In the genomic region with DNA sequence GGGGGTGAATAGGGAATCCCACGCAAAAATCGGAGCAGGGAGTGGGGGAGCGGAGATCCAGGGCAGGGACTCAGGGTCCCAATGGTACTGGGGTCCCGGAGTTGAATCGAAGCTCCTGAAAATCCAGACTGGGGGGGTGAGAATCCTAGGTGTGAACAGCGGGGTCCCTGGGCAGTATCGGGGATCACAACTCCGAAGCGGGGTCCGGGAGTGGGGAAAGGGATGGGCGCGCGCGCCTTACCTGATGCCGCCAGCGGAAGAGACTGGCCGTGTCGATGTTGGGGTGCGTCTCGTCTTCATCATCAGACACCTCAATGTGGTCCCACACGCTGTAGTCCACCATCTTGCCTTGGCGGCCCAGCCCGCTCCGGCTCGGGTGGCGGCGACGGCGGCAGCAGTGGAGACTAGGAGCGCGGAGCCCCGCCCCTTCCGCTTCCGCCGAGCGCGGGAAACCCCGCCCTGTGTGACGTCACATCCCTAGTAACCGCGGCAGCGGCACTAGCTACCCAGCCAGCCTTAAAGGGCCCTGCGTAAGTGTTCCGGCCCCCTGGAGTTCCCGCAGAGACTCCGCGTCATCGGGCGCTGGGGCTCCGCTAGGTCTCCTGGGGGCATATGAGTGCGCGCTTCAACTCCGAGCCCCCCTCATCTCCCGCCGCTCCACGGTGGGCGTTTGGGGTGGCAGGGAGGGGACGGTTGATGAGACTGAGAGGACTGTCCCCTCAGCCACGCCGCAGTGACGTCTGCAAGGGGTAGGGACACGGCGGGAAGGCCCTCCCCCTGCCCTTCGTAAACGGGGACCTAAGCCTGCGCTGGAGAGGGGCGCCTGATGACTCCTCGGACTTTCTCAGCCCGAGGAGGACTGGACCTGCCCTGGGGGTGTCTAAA, we compare ENCODE assay signal across 8 cellular contexts. TPM values are rescaled to one million over a fixed set of nuclear protein-coding genes. Genes with fewer than 3 reads are reported as not detected.
DNase-seq lines count a peak whose midpoint lies in the region; ATAC-seq, FAIRE-seq and TF ChIP-seq lines count a peak whose summit lies in the region.

A gene (minus strand): TSS at position 406 of the 885 bp plus-strand sequence. CDS start 63 bp downstream, at position 343.

- H3K4me1 ChIP-seq in hepatocyte (ENCODE audit: insufficient read depth), result peaks cover 11% of the 10 kb centered on the region

- H3K27me3 ChIP-seq in hepatocyte, result peaks cover 24% of the 10 kb centered on the region

- H3K4me3 ChIP-seq in astrocyte of the cerebellum (ENCODE audit: low read depth, low read length), result peak within 1 kb of the TSS; percentile 100
- peak within 1 kb of the TSS; percentile 73 for H3K4me3 ChIP-seq in hepatocyte
- peak within 1 kb of the TSS; percentile 100 for H3K4me3 ChIP-seq in retinal pigment epithelial cell (ENCODE audit: low read length)

- peak within 1 kb of the TSS; percentile 72 for H3K27ac ChIP-seq in hepatocyte

- FAIRE-seq in GM18507 (lab: Jason Lieb, UNC), result peak; percentile 93

- no peaks in the 10 kb centered on the region for H3K9me2 ChIP-seq in hepatocyte (replicated peaks; ENCODE audit: insufficient read depth)

- 1% methylated on average over 60 of the region's 69 CpGs for WGBS in hepatocyte (ENCODE audit: low lambda C conversion rate, missing lambda C conversion rate)

- no peaks in the 10 kb centered on the region for H3K36me3 ChIP-seq in hepatocyte (replicated peaks; ENCODE audit: insufficient read depth, low read depth)

- H3K4me2 ChIP-seq in hepatocyte, result peak within 1 kb of the TSS; percentile 92

- DNase-seq in GM18507 (ENCODE audit: extremely low spot score, insufficient read length, low read depth) (peak; percentile 97), NCI-H2081 (lab: John Stamatoyannopoulos, UW) (peak; percentile 95 to 96), T-helper 9 cell (peak; percentile 98), astrocyte of the cerebellum (ENCODE audit: low read depth) (peak; percentile 87), hepatocyte (ENCODE audit: low spot score) (peak; percentile 99), retinal pigment epithelial cell (ENCODE audit: low read depth) (peak; percentile 77)

- peaks cover 47% of the 10 kb centered on the region for H3K79me2 ChIP-seq in hepatocyte

- in situ Hi-C loops in astrocyte of the cerebellum (cut with HindIII; ENCODE audit: low sequenced_read_pairs), result loop anchor here (10.0 kb wide), 1 partner anchor 119 kb away; a partner anchor contains a TSS

- peaks cover 20% of the 10 kb centered on the region for H4K20me1 ChIP-seq in hepatocyte (ENCODE audit: insufficient read depth, poor library complexity, severe bottlenecking)

- peak within 1 kb of the TSS; percentile 88 for H2AFZ ChIP-seq in hepatocyte

- no peaks in the 10 kb centered on the region for H3K9me3 ChIP-seq in hepatocyte (ENCODE audit: low read depth)

- no peak for TF ChIP-seq CTCF in astrocyte of the cerebellum (IDR thresholded peaks at IDR 0.05; ENCODE audit: low read depth, low read length, missing control alignments)
- no peak for TF ChIP-seq CTCF in hepatocyte (IDR thresholded peaks at IDR 0.05; ENCODE audit: poor library complexity)
- TF ChIP-seq CTCF in retinal pigment epithelial cell (conservative IDR thresholded peaks at IDR 0.05; ENCODE audit: low read depth, low read length), result no peak

- ATAC-seq in HG02981 (IDR thresholded peaks at IDR 0.05; ENCODE audit: unreplicated experiment), result peak; percentile 75
- ATAC-seq in GM18858 (IDR thresholded peaks at IDR 0.05; ENCODE audit: unreplicated experiment), result no peak

RNA-seq across cellular contexts. Expression of the gene that starts here (rescaled TPM):
- 124 and 144 TPM in 2 replicates for total RNA-seq in hepatocyte
- 196 and 224 TPM in 2 replicates for polyA plus RNA-seq in hepatocyte
